Comparison of ENCODE assay signal across 11 cellular contexts in genomic region chr6:151284431-151285060, GRCh38. TPM values are rescaled to one million over a fixed set of nuclear protein-coding genes. Genes with fewer than 3 reads are reported as not detected.
DNase-seq lines count a peak whose midpoint lies in the region; ATAC-seq lines count a peak whose summit lies in the region.
"Had no signal": no experiment of that assay in that cellular context is flagged by ENCODE, and none has a peak within 500 bp of the region (broad histone marks: within the 10 kb centered on the region; RNA-seq: fewer than 3 reads in every experiment).

No MANE protein-coding gene starts in this region.

- H3K4me3 Mint-ChIP-seq in activated T-cell treated with anti-CD3 and anti-CD28 coated beads, Interleukin-2, amount 50 U/mL, for 4 hours: peak overlapping the region; percentile 37

- H3K9me3 Mint-ChIP-seq in activated T-cell treated with anti-CD3 and anti-CD28 coated beads, Interleukin-2, amount 50 U/mL, for 4 hours: no peaks in the 10 kb centered on the region

- H3K4me1 ChIP-seq in rectal smooth muscle tissue (ENCODE audit: control insufficient read depth, insufficient read depth, low read length): peaks cover 35% of the 10 kb centered on the region

- H3K27me3 Mint-ChIP-seq in activated T-cell treated with anti-CD3 and anti-CD28 coated beads, Interleukin-2, amount 50 U/mL, for 4 hours (ENCODE audit: low read depth): peaks cover 8% of the 10 kb centered on the region

- peaks cover 20% of the 10 kb centered on the region for H3K4me1 Mint-ChIP-seq in activated T-cell treated with anti-CD3 and anti-CD28 coated beads, Interleukin-2, amount 50 U/mL, for 4 hours (ENCODE audit: low read depth)

- H3K9ac ChIP-seq in rectal smooth muscle tissue (ENCODE audit: low read length): no peak overlapping the region

- H3K27ac ChIP-seq in rectal smooth muscle tissue (ENCODE audit: low read depth, low read length): peak overlapping the region; percentile 55

- H3K27me3 ChIP-seq in rectal smooth muscle tissue (ENCODE audit: control insufficient read depth, insufficient read depth, low read length): no peaks in the 10 kb centered on the region

- H3K36me3 Mint-ChIP-seq in activated T-cell treated with anti-CD3 and anti-CD28 coated beads, Interleukin-2, amount 50 U/mL, for 4 hours (ENCODE audit: insufficient read depth): no peaks in the 10 kb centered on the region

- ATAC-seq in GM18502 (IDR thresholded peaks at IDR 0.05; ENCODE audit: poor library complexity, unreplicated experiment) (peak; percentile 70), GM21576 (IDR thresholded peaks at IDR 0.05; ENCODE audit: unreplicated experiment) (peak; percentile 41), HG02840 (IDR thresholded peaks at IDR 0.05; ENCODE audit: low FRiP score, unreplicated experiment) (no peak)
- ATAC-seq in activated T-cell treated with anti-CD3 and anti-CD28 coated beads, Interleukin-2, amount 50 U/mL, for 4 hours: peak; percentile 60 to 83

- H3K4me3 ChIP-seq in rectal smooth muscle tissue (ENCODE audit: low read length): no peak overlapping the region

- no peaks in the 10 kb centered on the region for H3K36me3 ChIP-seq in rectal smooth muscle tissue (ENCODE audit: control insufficient read depth, insufficient read depth, low read length)

- no peak for DNase-seq in activated T-cell treated with anti-CD3 and anti-CD28 coated beads, Interleukin-2, amount 50 U/mL, for 4 hours
- DNase-seq in NCI-H2171 treated with DMSO at 0.1 percent for 48 hours (lab: John Stamatoyannopoulos, UW) (no peak), AG20443 (ENCODE audit: low spot score) (no peak), NCI-H2081 treated with DMSO at 0.1 percent for 48 hours (lab: John Stamatoyannopoulos, UW) (no peak)
- DNase-seq: activated gamma-delta T cell, erythroblast, NCI-H1048 had no signal

RNA-seq across cellular contexts. Expression of gene AKAP12, which starts 44.8 kb away (rescaled TPM):
- under 1 TPM; 0.63 to 0.91 (median 0.79) TPM for total RNA-seq in activated T-cell treated with anti-CD3 and anti-CD28 coated beads, Interleukin-2, amount 50 U/mL, for 4 hours
